ENCODE assay signal across 15 cellular contexts in the genomic region with DNA sequence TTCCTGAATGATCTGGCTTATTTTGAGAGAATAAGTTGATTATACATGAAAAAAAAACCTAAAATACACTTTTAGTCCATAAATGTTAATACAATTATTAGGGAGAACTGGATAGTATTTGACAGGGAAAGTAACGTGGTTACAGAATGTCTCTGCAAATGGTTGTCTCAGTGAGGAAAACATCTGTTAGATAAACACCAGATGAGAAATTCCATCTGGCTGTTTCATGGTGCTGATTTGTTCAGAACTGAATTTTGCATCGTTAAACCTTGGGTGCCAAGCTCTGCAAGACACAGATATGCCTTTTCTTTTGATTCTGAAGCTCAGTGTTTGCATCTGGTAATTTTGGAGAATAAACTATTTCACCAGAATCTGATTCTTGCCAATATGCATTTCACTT.
DNase-seq lines count a peak whose midpoint lies in the region; ATAC-seq and TF ChIP-seq lines count a peak whose summit lies in the region.
"Had no signal": no experiment of that assay in that cellular context is flagged by ENCODE, and none has a peak within 500 bp of the region (broad histone marks: within the 10 kb centered on the region; RNA-seq: fewer than 3 reads in every experiment).

No MANE protein-coding gene starts in this region.

- DNase-seq in DMS 273 treated with DMSO at 0.1 percent for 48 hours (lab: John Stamatoyannopoulos, UW) (peak; percentile 9), NCI-H460 (ENCODE audit: extremely low read depth, low read depth) (peak; percentile 7), fibroblast of lung (ENCODE audit: low read depth in 2 of 2) (peak; percentile 34 to 61), mesendoderm (peak; percentile 10), left lobe of liver (ENCODE audit: low spot score) (no peak), occipital lobe (lab: John Stamatoyannopoulos, UW) (no peak)
- DNase-seq in activated naive CD8-positive, alpha-beta T cell treated with anti-CD3 and anti-CD28 coated beads, Interleukin-2, amount 50 U/mL, for 24 hours: no peak
- DNase-seq: activated CD4-positive, alpha-beta T cell treated with anti-CD3 and anti-CD28 coated beads, Interleukin-2, amount 10 ng/mL, durations not matched to agents 7 days and 5 days; activated naive CD4-positive, alpha-beta T cell treated with anti-CD3 and anti-CD28 coated beads, Interleukin-2, amount 50 U/mL, for 16 hours; COR-L47; MV-4-11; NCI-H2081; stimulated activated CD4-positive, alpha-beta T cell treated with anti-CD3 and anti-CD28 coated beads, Interleukin-4, amount 100 ng/mL, for 24 hours had no signal

- H3K27me3 ChIP-seq in fibroblast of lung (ENCODE audit: control insufficient read depth, insufficient read depth, low read length) (no peaks in the 10 kb centered on the region), mesendoderm (ENCODE audit: insufficient read depth, low read length, poor library complexity) (no peaks in the 10 kb centered on the region)

- no peaks in the 10 kb centered on the region for H3K79me2 ChIP-seq in fibroblast of lung (ENCODE audit: control insufficient read depth, insufficient read depth, low read length)
- no peaks in the 10 kb centered on the region for H3K79me2 ChIP-seq in mesendoderm (ENCODE audit: control insufficient read depth, insufficient read depth, low read length)

- TF ChIP-seq CTCF in fibroblast of lung (conservative IDR thresholded peaks at IDR 0.05 in 1 of 2, IDR thresholded peaks at IDR 0.05 in 1 of 2; ENCODE audit: low read depth in 1 of 2, low read length in 2 of 2): no peak

- H4K20me1 ChIP-seq in fibroblast of lung (ENCODE audit: control insufficient read depth, extremely low read depth, insufficient read depth, low read length): no peaks in the 10 kb centered on the region

- WGBS in mesendoderm (ENCODE audit: extremely low coverage, insufficient coverage, low lambda C conversion rate): no CpG with 5 or more reads among the region's 2 CpGs

- H2BK5ac ChIP-seq in mesendoderm (ENCODE audit: low read length): no peak overlapping the region

- H3K4me2 ChIP-seq in fibroblast of lung (ENCODE audit: extremely low read depth, insufficient read depth, low read length) (no peak overlapping the region), mesendoderm (ENCODE audit: low read length) (no peak overlapping the region)

- no peak overlapping the region for H3K4ac ChIP-seq in mesendoderm (ENCODE audit: low read depth, low read length)

- no peaks in the 10 kb centered on the region for H3K79me1 ChIP-seq in mesendoderm (ENCODE audit: low read length)

- no peak overlapping the region for H3K4me3 Mint-ChIP-seq in activated naive CD8-positive, alpha-beta T cell treated with anti-CD3 and anti-CD28 coated beads, Interleukin-2, amount 50 U/mL, for 24 hours
- H3K4me3 Mint-ChIP-seq: activated CD4-positive, alpha-beta T cell treated with anti-CD3 and anti-CD28 coated beads, Interleukin-2, amount 10 ng/mL, durations not matched to agents 7 days and 5 days had no signal

- H3K9me3 Mint-ChIP-seq in activated naive CD8-positive, alpha-beta T cell treated with anti-CD3 and anti-CD28 coated beads, Interleukin-2, amount 50 U/mL, for 24 hours: no peaks in the 10 kb centered on the region
- H3K9me3 Mint-ChIP-seq: activated CD4-positive, alpha-beta T cell treated with anti-CD3 and anti-CD28 coated beads, Interleukin-2, amount 10 ng/mL, durations not matched to agents 7 days and 5 days had no signal

- H2AK5ac ChIP-seq in mesendoderm (ENCODE audit: low read length): no peak overlapping the region

- no peak overlapping the region for H3K56ac ChIP-seq in mesendoderm (ENCODE audit: low read length)

- no peak overlapping the region for H4K5ac ChIP-seq in mesendoderm (ENCODE audit: low read length)

- H3K27ac ChIP-seq in fibroblast of lung (ENCODE audit: insufficient read depth, low read length) (no peak overlapping the region), mesendoderm (ENCODE audit: low read depth, low read length) (no peak overlapping the region)

- H2AFZ ChIP-seq in fibroblast of lung (ENCODE audit: low read length): no peak overlapping the region

- no peak overlapping the region for H2BK120ac ChIP-seq in mesendoderm (ENCODE audit: low read depth, low read length)

- no peaks in the 10 kb centered on the region for H3K27me3 Mint-ChIP-seq in activated naive CD8-positive, alpha-beta T cell treated with anti-CD3 and anti-CD28 coated beads, Interleukin-2, amount 50 U/mL, for 24 hours
- H3K27me3 Mint-ChIP-seq: activated CD4-positive, alpha-beta T cell treated with anti-CD3 and anti-CD28 coated beads, Interleukin-2, amount 10 ng/mL, durations not matched to agents 7 days and 5 days had no signal

- H3K23ac ChIP-seq in mesendoderm (ENCODE audit: low read length): no peak overlapping the region

- H4K8ac ChIP-seq in mesendoderm (ENCODE audit: low read depth, low read length): no peak overlapping the region

- no peak overlapping the region for H3K27ac Mint-ChIP-seq in activated naive CD8-positive, alpha-beta T cell treated with anti-CD3 and anti-CD28 coated beads, Interleukin-2, amount 50 U/mL, for 24 hours
- H3K27ac Mint-ChIP-seq: activated CD4-positive, alpha-beta T cell treated with anti-CD3 and anti-CD28 coated beads, Interleukin-2, amount 10 ng/mL, durations not matched to agents 7 days and 5 days had no signal

- H3K4me1 ChIP-seq in fibroblast of lung (ENCODE audit: control insufficient read depth, extremely low read depth, insufficient read depth, low read length) (no peaks in the 10 kb centered on the region), mesendoderm (ENCODE audit: control insufficient read depth, low read depth, low read length) (peaks cover 2% of the 10 kb centered on the region)

- H3K36me3 Mint-ChIP-seq in activated naive CD8-positive, alpha-beta T cell treated with anti-CD3 and anti-CD28 coated beads, Interleukin-2, amount 50 U/mL, for 24 hours (ENCODE audit: low read depth): no peaks in the 10 kb centered on the region

- H3K9ac ChIP-seq in fibroblast of lung (ENCODE audit: insufficient read depth, low read length) (no peak overlapping the region), mesendoderm (ENCODE audit: low read length) (no peak overlapping the region)

- no peaks in the 10 kb centered on the region for H3K9me3 ChIP-seq in fibroblast of lung (ENCODE audit: control insufficient read depth, insufficient read depth, low read depth, low read length)

- no peak overlapping the region for H3K18ac ChIP-seq in mesendoderm (ENCODE audit: low read length)

- H3K36me3 ChIP-seq in fibroblast of lung (ENCODE audit: control insufficient read depth, insufficient read depth, low read length) (no peaks in the 10 kb centered on the region), mesendoderm (ENCODE audit: control insufficient read depth, insufficient read depth, low read length) (no peaks in the 10 kb centered on the region)

- H3K4me3 ChIP-seq in fibroblast of lung (replicated peaks in 1 of 4; ENCODE audit: control extremely low read depth in 1 of 4, insufficient read depth in 1 of 4, low read depth in 3 of 4, low read length in 4 of 4) (no peak overlapping the region), mesendoderm (ENCODE audit: low read length) (no peak overlapping the region)
- H3K4me3 ChIP-seq: GM12878 had no signal

- H2BK15ac ChIP-seq in mesendoderm (replicated peaks; ENCODE audit: low read depth): no peak overlapping the region

- ATAC-seq in left lobe of liver: no peak
- no peak for ATAC-seq in GM18520 (IDR thresholded peaks at IDR 0.05; ENCODE audit: unreplicated experiment)
- ATAC-seq in activated naive CD8-positive, alpha-beta T cell treated with anti-CD3 and anti-CD28 coated beads, Interleukin-2, amount 50 U/mL, for 24 hours: no peak
- ATAC-seq: GM12878 had no signal

- no peaks in the 10 kb centered on the region for H3K4me1 Mint-ChIP-seq in activated naive CD8-positive, alpha-beta T cell treated with anti-CD3 and anti-CD28 coated beads, Interleukin-2, amount 50 U/mL, for 24 hours
- H3K4me1 Mint-ChIP-seq: activated CD4-positive, alpha-beta T cell treated with anti-CD3 and anti-CD28 coated beads, Interleukin-2, amount 10 ng/mL, durations not matched to agents 7 days and 5 days had no signal

Comparison
In these comparisons a context has a peak if more than half of its experiments do, and no peak if none do; other contexts are left out.
1. DNase-seq: peak in DMS 273 treated with DMSO at 0.1 percent for 48 hours (single experiment), NCI-H460 (single experiment), fibroblast of lung (2 of 2) and mesendoderm (single experiment); none in left lobe of liver (single experiment), activated naive CD8-positive, alpha-beta T cell treated with anti-CD3 and anti-CD28 coated beads, Interleukin-2, amount 50 U/mL, for 24 hours (single experiment) and occipital lobe (single experiment).